ENCODE assay signal across 24 cellular contexts in the genomic region with DNA sequence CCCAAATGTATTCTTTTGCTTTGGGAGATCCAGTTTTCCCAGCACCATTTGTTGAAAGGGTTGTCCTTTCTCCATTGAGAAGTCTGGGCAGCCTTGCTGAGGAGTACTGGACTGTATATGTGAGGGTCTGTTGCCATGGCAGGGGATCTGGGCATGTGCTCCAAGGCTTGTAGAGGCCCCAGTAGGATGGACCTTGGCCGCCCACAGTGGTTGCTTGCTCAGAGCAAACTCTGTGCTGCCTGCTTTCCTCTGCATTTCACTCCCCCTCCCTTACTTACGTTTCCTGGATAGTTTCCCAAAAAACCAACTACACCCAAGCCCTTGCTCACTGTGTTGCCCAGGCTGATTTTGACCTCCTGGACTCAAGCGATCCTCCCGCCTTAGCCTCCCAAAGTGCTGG.
DNase-seq lines count a peak whose midpoint lies in the region; ATAC-seq, FAIRE-seq and TF ChIP-seq lines count a peak whose summit lies in the region.
"Had no signal": no experiment of that assay in that cellular context is flagged by ENCODE, and none has a peak within 500 bp of the region (broad histone marks: within the 10 kb centered on the region; RNA-seq: fewer than 3 reads in every experiment).

No MANE protein-coding gene starts in this region.

- intact Hi-C loops in HepG2 (cut with micrococcal nuclease; ENCODE audit: unreplicated experiment): no loop called here
- intact Hi-C loops in right lobe of liver (cut with DNase I): no loop called here
- intact Hi-C loops in posterior vena cava (cut with DNase I): no loop called here
- intact Hi-C loops in spleen (cut with DNase I; ENCODE audit: low total_unique reads): no loop called here

- ATAC-seq in HepG2 (peak; percentile 26; the same call in 2 of the 3 replicates), right lobe of liver (no peak), RWPE2 (ENCODE audit: low read depth) (no peak), GM21717 (IDR thresholded peaks at IDR 0.05; ENCODE audit: unreplicated experiment) (no peak)
- ATAC-seq: CD8-positive, alpha-beta T cell had no signal

- no peak overlapping the region for H3K4me2 ChIP-seq in HepG2 (ENCODE audit: low read depth, low read length)
- H3K4me2 ChIP-seq: BLaER1 had no signal

- DNase-seq in HepG2 (ENCODE audit: low spot score) (no peak), right lobe of liver (no peak), RWPE2 (ENCODE audit: low spot score) (peak; percentile 16), posterior vena cava (ENCODE audit: low spot score) (peak; percentile 63), spleen (peak; percentile 35), SK-N-DZ (ENCODE audit: low spot score) (no peak), COLO668 (lab: John Stamatoyannopoulos, UW; ENCODE audit: unreplicated experiment) (no peak)
- DNase-seq: 8988T; ACHN; BE2C; C1 segment of cervical spinal cord; CD4-positive, alpha-beta T cell; CD8-positive, alpha-beta T cell; COR-L47; DMS 273 treated with DMSO at 0.1 percent for 48 hours; DMS153; DMS53; DMS79 treated with DMSO at 0.1 percent for 48 hours; GF-D8 had no signal

- no peak overlapping the region for H3K9ac ChIP-seq in HepG2 (ENCODE audit: insufficient read depth, low read depth, low read length)
- H3K9ac ChIP-seq: BLaER1 had no signal

- BruUV-seq in HepG2 (replicated peaks; lab: Mats Ljungman, UMichigan): no TSS peak

- TF ChIP-seq CTCF in HepG2 (CRISPR knock-in tag; IDR thresholded peaks at IDR 0.05) (no peak), right lobe of liver (IDR thresholded peaks at IDR 0.05) (no peak), RWPE2 (IDR thresholded peaks at IDR 0.05; ENCODE audit: poor library complexity, severe bottlenecking) (no peak), spleen (IDR thresholded peaks at IDR 0.05 in 8 of 11, conservative IDR thresholded peaks at IDR 0.05 in 3 of 11) (no peak)

- H3K27ac ChIP-seq in HepG2 (ENCODE audit: extremely low read length, insufficient read depth, low read length) (no peak overlapping the region), right lobe of liver (no peak overlapping the region), RWPE2 (ENCODE audit: poor library complexity, severe bottlenecking) (no peak overlapping the region), spleen (no peak overlapping the region)
- H3K27ac ChIP-seq: BLaER1 had no signal

- no peak overlapping the region for H2AFZ ChIP-seq in HepG2 (ENCODE audit: low read length)

- TF ChIP-seq EP300 in HepG2 (IDR thresholded peaks at IDR 0.05; ENCODE audit: low read depth in 2 of 2, low read length in 2 of 2) (no peak), HepG2 (CRISPR knock-in tag; IDR thresholded peaks at IDR 0.05; ENCODE audit: borderline replicate concordance) (no peak)

- H3K27me3 ChIP-seq in HepG2 (ENCODE audit: control insufficient read depth in 1 of 2, insufficient read depth in 2 of 2, low read length in 2 of 2): peaks cover 14 to 49% of the 10 kb centered on the region in 2 experiments
- H3K27me3 ChIP-seq in right lobe of liver: no peaks in the 10 kb centered on the region
- H3K27me3 ChIP-seq in RWPE2 (ENCODE audit: insufficient read depth, poor library complexity, severe bottlenecking): no peaks in the 10 kb centered on the region
- H3K27me3 ChIP-seq in spleen (replicated peaks in 1 of 7): peaks cover 0 to 4% (median 0%) of the 10 kb centered on the region in 7 donors
- H3K27me3 ChIP-seq: BE2C had no signal

- CTCF ChIA-PET in HepG2 (lab: Yijun Ruan, JAX; ENCODE audit: low intra/inter-chr PET ratio, low total read pairs): no interaction called here

- H3K36me3 ChIP-seq in HepG2 (replicated peaks in 1 of 2; ENCODE audit: control insufficient read depth in 1 of 2, insufficient read depth in 2 of 2, low read length in 2 of 2) (no peaks in the 10 kb centered on the region), right lobe of liver (no peaks in the 10 kb centered on the region), RWPE2 (ENCODE audit: low read depth) (no peaks in the 10 kb centered on the region), spleen (no peaks in the 10 kb centered on the region)
- H3K36me3 ChIP-seq: BE2C, BLaER1 had no signal

- in situ Hi-C loops in HepG2 (cut with HindIII; ENCODE audit: extremely low pct_ligation_motif_present, low pct_unique_long_range_greater_than_20kb): no loop called here

- no peak for TF ChIP-seq POLR2A in HepG2 (IDR thresholded peaks at IDR 0.05; ENCODE audit: insufficient read depth in 1 of 2, low read depth in 2 of 2, low read length in 2 of 2)
- TF ChIP-seq POLR2A in right lobe of liver (IDR thresholded peaks at IDR 0.05): no peak
- TF ChIP-seq POLR2A in spleen (IDR thresholded peaks at IDR 0.05): no peak

- 35% methylated on average over 4 of the region's 4 CpGs for WGBS in HepG2 (ENCODE audit: low lambda C conversion rate)
- 94% methylated on average over 4 of the region's 4 CpGs for WGBS in right lobe of liver (ENCODE audit: insufficient coverage, low coverage, low lambda C conversion rate, missing lambda C conversion rate)
- WGBS in spleen, 5 donors: 56 to 90% (median 74%) methylated on average over 4 of the region's 4 CpGs

- no peak for TF ChIP-seq RAD21 in HepG2 (CRISPR knock-in tag; IDR thresholded peaks at IDR 0.05)

- no peaks in the 10 kb centered on the region for H3K79me2 ChIP-seq in HepG2 (ENCODE audit: insufficient read depth, low read length)

- H3K4me1 ChIP-seq in HepG2 (ENCODE audit: insufficient read depth, low read length) (peaks cover 38% of the 10 kb centered on the region), right lobe of liver (no peaks in the 10 kb centered on the region), RWPE2 (ENCODE audit: insufficient read depth, poor library complexity, severe bottlenecking) (no peaks in the 10 kb centered on the region), spleen (no peaks in the 10 kb centered on the region)

- FAIRE-seq in HepG2 (lab: Jason Lieb, UNC): no peak
- FAIRE-seq: A204.1, G401.6, GM12891 had no signal

- H4K20me1 ChIP-seq in HepG2 (ENCODE audit: insufficient read depth, low read length): 0 out of 2 replicates have a peak, but pooled peaks cover 4% of the 10 kb centered on the region

- H3K9me3 ChIP-seq in HepG2 (ENCODE audit: low read length): no peaks in the 10 kb centered on the region
- no peaks in the 10 kb centered on the region for H3K9me3 ChIP-seq in right lobe of liver
- no peaks in the 10 kb centered on the region for H3K9me3 ChIP-seq in RWPE2 (ENCODE audit: severe bottlenecking)
- peaks cover 0 to 13% (median 2%) of the 10 kb centered on the region in 8 donors for H3K9me3 ChIP-seq in spleen
- H3K9me3 ChIP-seq: BE2C had no signal

- H3K4me3 ChIP-seq in HepG2 (replicated peaks in 1 of 3; ENCODE audit: insufficient read depth in 1 of 3, low read depth in 2 of 3, low read length in 3 of 3) (no peak overlapping the region), right lobe of liver (no peak overlapping the region), RWPE2 (ENCODE audit: severe bottlenecking) (no peak overlapping the region), spleen (no peak overlapping the region)
- H3K4me3 ChIP-seq: BLaER1 had no signal

- POLR2A ChIA-PET in HepG2 (lab: Yijun Ruan, JAX): no interaction called here

TF ChIP-seq in HepG2, 621 proteins besides CTCF, POLR2A, EP300 and RAD21:
- TF ChIP-seq HNF4A (CRISPR knock-in tag; IDR thresholded peaks at IDR 0.05) (peak; percentile 28; the same call in 1 of the 2 replicates), ZNF432 (CRISPR knock-in tag; IDR thresholded peaks at IDR 0.05; ENCODE audit: borderline replicate concordance) (no peak)

Comparison
In these comparisons a context has a peak if more than half of its experiments do, and no peak if none do; other contexts are left out.
1. DNase-seq: peak in RWPE2 (single experiment), posterior vena cava (single experiment) and spleen (single experiment); none in HepG2 (single experiment), right lobe of liver (0 of 3), SK-N-DZ (single experiment) and COLO668 (single experiment).